In the genomic region with DNA sequence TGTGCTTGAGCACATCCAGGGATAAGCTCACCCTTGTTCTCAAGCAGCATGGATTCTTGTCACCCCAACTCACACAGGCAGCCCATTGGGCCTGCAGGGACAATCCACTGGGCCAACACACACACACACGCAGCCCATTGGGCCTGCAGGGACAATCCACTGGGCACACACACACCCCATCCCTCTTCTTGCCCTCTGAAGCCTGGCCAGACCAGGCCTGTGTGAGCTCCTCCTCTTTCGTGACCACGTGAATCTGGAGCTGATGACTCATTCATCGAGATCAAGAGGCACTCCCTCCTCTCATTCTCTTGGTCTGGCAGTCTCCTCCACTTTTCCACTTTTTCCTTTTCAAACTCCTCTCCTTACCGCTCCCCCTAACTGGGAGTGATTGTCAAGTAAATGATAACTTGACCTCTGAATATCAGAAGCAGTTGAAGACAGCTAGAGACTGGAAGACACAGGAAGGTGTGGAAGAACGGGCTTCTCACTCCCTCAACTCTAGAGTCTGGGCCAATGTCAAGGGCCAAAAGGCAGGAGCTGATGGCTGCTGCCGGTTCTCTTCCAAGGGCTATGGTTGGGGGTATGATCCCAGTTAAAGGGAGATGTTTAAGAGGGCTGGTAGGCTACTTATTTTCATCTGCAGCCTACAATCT, we compare ENCODE assay signal across 13 cellular contexts.
DNase-seq lines count a peak whose midpoint lies in the region; ATAC-seq and TF ChIP-seq lines count a peak whose summit lies in the region.
"Had no signal": no experiment of that assay in that cellular context is flagged by ENCODE, and none has a peak within 500 bp of the region (broad histone marks: within the 10 kb centered on the region; RNA-seq: fewer than 3 reads in every experiment).

No MANE protein-coding gene starts in this region.

- H3K4me2 ChIP-seq in HCT116 (ENCODE audit: low read length): peak overlapping the region; percentile 51

- no peak for TF ChIP-seq RAD21 in HCT116 (IDR thresholded peaks at IDR 0.05; ENCODE audit: low read depth)

- no peak overlapping the region for H3K4me3 Mint-ChIP-seq in CD8-positive, alpha-beta T cell

- H3K4me1 ChIP-seq in ACC112 (ENCODE audit: control insufficient read depth, insufficient read depth, low read length, unreplicated experiment): peaks cover 33% of the 10 kb centered on the region
- peaks cover 26 to 36% of the 10 kb centered on the region in 2 experiments for H3K4me1 ChIP-seq in HCT116 (ENCODE audit: control insufficient read depth in 1 of 2, insufficient read depth in 2 of 2, low read length in 2 of 2)
- peaks cover 5% of the 10 kb centered on the region for H3K4me1 ChIP-seq in CD8-positive, alpha-beta T cell (ENCODE audit: insufficient read depth, low read length)

- H3K79me2 ChIP-seq in ACC112 (ENCODE audit: control insufficient read depth, insufficient read depth, low read length, unreplicated experiment) (peaks cover 68% of the 10 kb centered on the region), HCT116 (ENCODE audit: insufficient read depth, low read length) (peaks cover 23% of the 10 kb centered on the region; the same call in 1 of the 2 replicates)

- H2AFZ ChIP-seq in ACC112 (ENCODE audit: low read length, unreplicated experiment) (no peak overlapping the region), HCT116 (ENCODE audit: low read depth, low read length, poor library complexity, severe bottlenecking) (no peak overlapping the region)
- H2AFZ ChIP-seq: parathyroid adenoma had no signal

- peak; percentile 26 for DNase-seq in HCT116 (ENCODE audit: low read depth, low spot score)
- DNase-seq in iPS-NIHi7 (ENCODE audit: extremely low spot score): peak; percentile 39
- DNase-seq in CD8-positive, alpha-beta T cell: no peak
- no peak for DNase-seq in DMS114 treated with DMSO at 0.1 percent for 48 hours (lab: John Stamatoyannopoulos, UW; ENCODE audit: unreplicated experiment)
- DNase-seq: activated CD4-positive, CD25-positive, alpha-beta regulatory T cell; activated gamma-delta T cell treated with Interleukin-2 at 50 U/mL for 16 hours; effector memory CD4-positive, alpha-beta T cell; MM.1S had no signal

- 0 out of 2 replicates have a peak overlapping the region, but pooled peaks have one; percentile 2 for H3K9ac ChIP-seq in HCT116 (ENCODE audit: low read length)
- H3K9ac ChIP-seq: parathyroid adenoma had no signal

- TF ChIP-seq POLR2A in HCT116 (IDR thresholded peaks at IDR 0.05; ENCODE audit: borderline replicate concordance, extremely low read depth, insufficient read depth, insufficient read length): no peak

- POLR2A ChIA-PET in HCT116 (lab: Charles Lee): interaction anchor here (0.6 kb wide), 1 partner anchor 306 kb away, joined by 3 read pairs; no protein-coding TSS in a partner anchor
- POLR2A ChIA-PET in CD8-positive, alpha-beta T cell (lab: Charles Lee): no interaction called here

- peaks cover 12% of the 10 kb centered on the region for H3K9me3 Mint-ChIP-seq in CD8-positive, alpha-beta T cell

- no peak for TF ChIP-seq CTCF in HCT116 (IDR thresholded peaks at IDR 0.05 in 2 of 3, conservative IDR thresholded peaks at IDR 0.05 in 1 of 3; ENCODE audit: borderline replicate concordance in 1 of 3, insufficient read depth in 1 of 3, low read depth in 2 of 3, low read length in 2 of 3)
- no peak for TF ChIP-seq CTCF in CD8-positive, alpha-beta T cell (IDR thresholded peaks at IDR 0.05)

- intact Hi-C loops in HCT116 (cut with micrococcal nuclease): no loop called here
- intact Hi-C loops in CD8-positive, alpha-beta T cell (cut with DNase I, micrococcal nuclease): no loop called here

- no peaks in the 10 kb centered on the region for H4K20me1 ChIP-seq in HCT116 (ENCODE audit: insufficient read depth)

- H3K27ac ChIP-seq in ACC112 (ENCODE audit: low read depth, low read length) (peak overlapping the region; percentile 96), HCT116 (ENCODE audit: low read depth, low read length) (peak overlapping the region; percentile 1; the same call in 1 of the 2 replicates), angular gyrus (ENCODE audit: low read depth, low read length) (peak overlapping the region; percentile 4)
- no peak overlapping the region for H3K27ac ChIP-seq in CD8-positive, alpha-beta T cell (ENCODE audit: low read depth, low read length)
- H3K27ac ChIP-seq: parathyroid adenoma had no signal

- RAD21 ChIA-PET in HCT116 (lab: Charles Lee; ENCODE audit: low non-redundant PET in 1 of 2, low total read pairs in 2 of 2, uncharacterized antibody in 2 of 2, unreplicated experiment in 2 of 2): interaction anchor here in 1 of 2 experiments (1.0 kb wide), 1 partner anchor 42 kb away, joined by 3 read pairs; no protein-coding TSS in a partner anchor

- no peaks in the 10 kb centered on the region for H3K9me2 ChIP-seq in HCT116 (ENCODE audit: insufficient read depth)

- CTCF ChIA-PET in HCT116 (lab: Charles Lee): no interaction called here
- CTCF ChIA-PET in CD8-positive, alpha-beta T cell (lab: Charles Lee): no interaction called here

- no peak overlapping the region for H3K27ac Mint-ChIP-seq in CD8-positive, alpha-beta T cell

- BruUV-seq in HCT116 (replicated peaks; lab: Mats Ljungman, UMichigan): no TSS peak

- no peaks in the 10 kb centered on the region for H3K27me3 Mint-ChIP-seq in CD8-positive, alpha-beta T cell (ENCODE audit: low read depth)

- H3K36me3 ChIP-seq in ACC112 (ENCODE audit: insufficient read depth, low read length) (peaks cover 53% of the 10 kb centered on the region), HCT116 (ENCODE audit: control insufficient read depth in 1 of 2, insufficient read depth in 2 of 2, low read length in 2 of 2) (peaks cover 0 to 13% of the 10 kb centered on the region in 2 experiments; a peak in 1 of 4 replicates)
- H3K36me3 ChIP-seq in CD8-positive, alpha-beta T cell (ENCODE audit: insufficient read depth, low read length): no peaks in the 10 kb centered on the region

- peaks cover 48% of the 10 kb centered on the region for H3K36me3 Mint-ChIP-seq in CD8-positive, alpha-beta T cell

- H3K4me1 Mint-ChIP-seq in CD8-positive, alpha-beta T cell (ENCODE audit: low read depth): peaks cover 20% of the 10 kb centered on the region

- ATAC-seq in HCT116 (peak; percentile 96), HG02678 (IDR thresholded peaks at IDR 0.05; ENCODE audit: unreplicated experiment) (no peak), HG02588 (IDR thresholded peaks at IDR 0.05; ENCODE audit: unreplicated experiment) (no peak)
- ATAC-seq in CD8-positive, alpha-beta T cell: no peak

- H3K4me3 ChIP-seq in ACC112 (ENCODE audit: low read depth, low read length): no peak overlapping the region
- no peak overlapping the region for H3K4me3 ChIP-seq in HCT116 (replicated peaks in 1 of 2; ENCODE audit: low read depth in 1 of 2, low read length in 2 of 2)
- H3K4me3 ChIP-seq in CD8-positive, alpha-beta T cell (ENCODE audit: low read depth, low read length): no peak overlapping the region

- peaks cover 0 to 6% of the 10 kb centered on the region in 2 experiments; a peak in 1 of 4 replicates for H3K9me3 ChIP-seq in HCT116 (ENCODE audit: control insufficient read depth in 1 of 2, insufficient read depth in 1 of 2, low read depth in 1 of 2, low read length in 2 of 2)
- no peaks in the 10 kb centered on the region for H3K9me3 ChIP-seq in CD8-positive, alpha-beta T cell (ENCODE audit: low read length)

- no peaks in the 10 kb centered on the region for H3K27me3 ChIP-seq in ACC112 (ENCODE audit: insufficient read depth, low read length)
- no peaks in the 10 kb centered on the region for H3K27me3 ChIP-seq in HCT116 (ENCODE audit: insufficient read depth, low read length)
- H3K27me3 ChIP-seq in CD8-positive, alpha-beta T cell (ENCODE audit: insufficient read depth, low read length): no peaks in the 10 kb centered on the region

TF ChIP-seq in HCT116, 20 proteins besides CTCF, POLR2A, EP300 and RAD21 (continues in another document):
- TF ChIP-seq ZNF274 (IDR thresholded peaks at IDR 0.05; ENCODE audit: low read depth, low read length) (no peak), JUND (IDR thresholded peaks at IDR 0.05) (peak; percentile 20; the same call in 1 of the 2 replicates), EGR1 (IDR thresholded peaks at IDR 0.05; ENCODE audit: low read depth) (no peak), REST (IDR thresholded peaks at IDR 0.05; ENCODE audit: low read depth) (no peak), EZH2phosphoT487 (IDR thresholded peaks at IDR 0.05; ENCODE audit: borderline replicate concordance) (no peak), SIN3A (IDR thresholded peaks at IDR 0.05; ENCODE audit: low read depth) (no peak), SP1 (IDR thresholded peaks at IDR 0.05; ENCODE audit: low read depth) (no peak), FOSL1 (IDR thresholded peaks at IDR 0.05; ENCODE audit: low read depth) (peak; percentile 47), CBX3 (IDR thresholded peaks at IDR 0.05; ENCODE audit: low read depth) (no peak)
- TF ChIP-seq, protein P1, sequence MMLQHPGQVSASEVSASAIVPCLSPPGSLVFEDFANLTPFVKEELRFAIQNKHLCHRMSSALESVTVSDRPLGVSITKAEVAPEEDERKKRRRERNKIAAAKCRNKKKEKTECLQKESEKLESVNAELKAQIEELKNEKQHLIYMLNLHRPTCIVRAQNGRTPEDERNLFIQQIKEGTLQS (IDR thresholded peaks at IDR 0.05): no peak

Comparison
In these comparisons a context has a peak if more than half of its experiments do, and no peak if none do; other contexts are left out.
1. DNase-seq: peak in HCT116 (single experiment) and iPS-NIHi7 (single experiment); none in CD8-positive, alpha-beta T cell (0 of 7) and DMS114 treated with DMSO at 0.1 percent for 48 hours (single experiment).